6 cellular contexts compared by ENCODE assay signal in the genomic region with DNA sequence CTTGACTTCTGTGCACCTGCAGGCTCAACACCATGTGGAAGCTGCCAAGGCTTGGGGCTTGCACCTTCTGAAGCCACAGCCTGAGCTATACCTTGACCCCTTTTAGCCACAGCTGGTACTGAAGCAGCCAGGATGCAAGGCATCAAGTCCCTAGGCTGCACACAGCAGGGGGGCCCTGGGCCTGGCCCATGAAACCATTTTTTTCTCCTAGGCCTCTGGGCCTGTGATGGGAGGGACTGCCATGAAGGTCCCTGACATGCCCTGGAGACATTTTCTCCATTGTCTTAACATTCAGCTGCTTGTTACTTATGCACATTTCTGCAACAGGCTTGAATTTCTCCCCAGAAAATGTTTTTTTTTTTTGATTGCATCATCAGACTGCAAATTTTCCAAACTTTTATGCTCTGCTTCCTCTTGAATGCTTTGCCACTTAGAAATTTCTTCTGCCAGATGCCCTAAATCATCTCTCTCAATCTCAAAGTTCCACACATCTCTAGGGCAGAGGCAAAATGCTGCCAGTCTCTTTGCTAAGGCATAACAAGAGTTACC.
A peak's percentile ranks its signal among the peaks of the same experiment; 100 is the strongest.
DNase-seq lines count a peak whose midpoint lies in the region; ATAC-seq and TF ChIP-seq lines count a peak whose summit lies in the region.
"Not testable (repeated sequence)": the region's sequence is repeated elsewhere in the genome, so short reads cannot be mapped to it uniquely, and the experiment has no call there.

No MANE protein-coding gene starts in this region.

- H3K36me3 Mint-ChIP-seq in Calu3 (ENCODE audit: insufficient read depth, unreplicated experiment), result not testable (repeated sequence)
- H3K36me3 Mint-ChIP-seq in osteocyte (ENCODE audit: unreplicated experiment), result peaks cover 13% of the 10 kb centered on the region

- not testable (repeated sequence) for H2BK5ac ChIP-seq in IMR-90 (ENCODE audit: low read depth, low read length, poor library complexity, severe bottlenecking)

- H4K5ac ChIP-seq in IMR-90 (ENCODE audit: low read depth, low read length), result not testable (repeated sequence)

- ATAC-seq in IMR-90 (ENCODE audit: low read depth), result not testable (repeated sequence)

- BruUV-seq in Calu3 (replicated peaks; lab: Mats Ljungman, UMichigan); IMR-90 (replicated peaks; lab: Mats Ljungman, UMichigan): not testable (repeated sequence)

- not testable (repeated sequence) for DNase-seq in Calu3; IMR-90; osteocyte (ENCODE audit: extremely low spot score, unreplicated experiment)
- peak; percentile 25 for DNase-seq in dedifferentiated amniotic fluid mesenchymal stem cell (ENCODE audit: extremely low spot score)
- peak; percentile 69 for DNase-seq in fibroblast of gingiva (ENCODE audit: low read depth)
- peak; percentile 26 for DNase-seq in fibroblast of the aortic adventitia (ENCODE audit: low read depth)

- not testable (repeated sequence) for TF ChIP-seq RAD21 in IMR-90 (IDR thresholded peaks at IDR 0.05; ENCODE audit: low read length)

- not testable (repeated sequence) for H3K18ac ChIP-seq in IMR-90 (ENCODE audit: low read depth, low read length)

- not testable (repeated sequence) for H3K4me3 ChIP-seq in IMR-90 (ENCODE audit: insufficient read depth, low read depth, low read length); fibroblast of the aortic adventitia (ENCODE audit: low read depth, low read length)

- dilution Hi-C loops in IMR-90 (cut with HindIII; ENCODE audit: low sequenced_read_pairs, unreplicated experiment), result not testable (repeated sequence)

- POLR2A ChIA-PET in IMR-90 (lab: Charles Lee; ENCODE audit: unreplicated experiment), result not testable (repeated sequence)

- in situ Hi-C loops in IMR-90 (cut with MboI; ENCODE audit: low sequenced_read_pairs), result not testable (repeated sequence)

- H3K9me1 ChIP-seq in IMR-90 (ENCODE audit: insufficient read depth, low read length), result not testable (repeated sequence)

- H3K9me3 ChIP-seq in IMR-90 (ENCODE audit: control insufficient read depth, insufficient read depth, low read length), result not testable (repeated sequence)

- H3K56ac ChIP-seq in IMR-90 (ENCODE audit: extremely low read depth, insufficient read depth, low read length), result not testable (repeated sequence)

- H3K9me3 Mint-ChIP-seq in Calu3 (ENCODE audit: low read depth, unreplicated experiment), result not testable (repeated sequence)
- H3K9me3 Mint-ChIP-seq in osteocyte (ENCODE audit: unreplicated experiment), result peaks cover 15% of the 10 kb centered on the region

- H3K27ac Mint-ChIP-seq in Calu3 (ENCODE audit: unreplicated experiment), result peak overlapping the region; percentile 10
- H3K27ac Mint-ChIP-seq in osteocyte (ENCODE audit: unreplicated experiment), result peak overlapping the region; percentile 25

- not testable (repeated sequence) for TF ChIP-seq POLR2A in IMR-90 (IDR thresholded peaks at IDR 0.05; ENCODE audit: low read depth, low read length)

- H4K91ac ChIP-seq in IMR-90 (ENCODE audit: insufficient read depth, low read depth, low read length), result not testable (repeated sequence)

- H3K14ac ChIP-seq in IMR-90 (replicated peaks; ENCODE audit: low read depth, low read length), result not testable (repeated sequence)

- intact Hi-C loops in Calu3 (cut with micrococcal nuclease; ENCODE audit: unreplicated experiment), result loop anchor here (10.0 kb wide), 1 partner anchor 182 kb away; no protein-coding TSS in a partner anchor
- intact Hi-C loops in IMR-90 (cut with micrococcal nuclease), result not testable (repeated sequence)

- not testable (repeated sequence) for H3K79me1 ChIP-seq in IMR-90 (ENCODE audit: low read depth in 1 of 2, low read length in 2 of 2)

- H2BK15ac ChIP-seq in IMR-90 (ENCODE audit: low read depth, low read length), result not testable (repeated sequence)

- not testable (repeated sequence) for H2BK120ac ChIP-seq in IMR-90 (ENCODE audit: low read depth, low read length)

- TF ChIP-seq CTCF in Calu3 (IDR thresholded peaks at IDR 0.05; ENCODE audit: unreplicated experiment); IMR-90 (conservative IDR thresholded peaks at IDR 0.05; ENCODE audit: low read depth, low read length); fibroblast of the aortic adventitia (IDR thresholded peaks at IDR 0.05; ENCODE audit: insufficient read depth, low read length); osteocyte (IDR thresholded peaks at IDR 0.05): not testable (repeated sequence)

- H3K36me3 ChIP-seq in IMR-90 (ENCODE audit: control insufficient read depth, insufficient read depth, low read length), result not testable (repeated sequence)

- H3K27me3 ChIP-seq in IMR-90 (ENCODE audit: control insufficient read depth, insufficient read depth, low read length), result not testable (repeated sequence)

- not testable (repeated sequence) for H3K4me3 Mint-ChIP-seq in Calu3 (ENCODE audit: low read depth, unreplicated experiment); osteocyte (ENCODE audit: unreplicated experiment)

- H3K4ac ChIP-seq in IMR-90 (ENCODE audit: low read depth, low read length), result not testable (repeated sequence)

- not testable (repeated sequence) for H2AFZ ChIP-seq in IMR-90 (replicated peaks; ENCODE audit: low read length, poor library complexity)

- H3K9ac ChIP-seq in IMR-90 (ENCODE audit: low read depth, low read length), result not testable (repeated sequence)

- H4K8ac ChIP-seq in IMR-90 (ENCODE audit: low read depth in 2 of 2, low read length in 2 of 2), result not testable (repeated sequence)

- not testable (repeated sequence) for H3K27ac ChIP-seq in IMR-90 (ENCODE audit: insufficient read depth, low read length)

- H3K23ac ChIP-seq in IMR-90 (ENCODE audit: low read depth, low read length), result not testable (repeated sequence)

- H3K4me1 Mint-ChIP-seq in Calu3 (ENCODE audit: low read depth, unreplicated experiment) (peaks cover 19% of the 10 kb centered on the region), osteocyte (ENCODE audit: unreplicated experiment) (peaks cover 60% of the 10 kb centered on the region)

- not testable (repeated sequence) for H4K20me1 ChIP-seq in IMR-90 (ENCODE audit: insufficient read depth, low read length)

- H2AK9ac ChIP-seq in IMR-90 (replicated peaks; ENCODE audit: low read depth, low read length, poor library complexity), result not testable (repeated sequence)

- H3K4me1 ChIP-seq in IMR-90 (ENCODE audit: control insufficient read depth, insufficient read depth, low read length), result not testable (repeated sequence)

- CTCF ChIA-PET in Calu3 (lab: Charles Lee), result interaction anchor here (0.6 kb wide), 1 partner anchor 45 kb away, joined by 3 read pairs; no protein-coding TSS in a partner anchor
- CTCF ChIA-PET in IMR-90 (lab: Yijun Ruan, JAX), result interaction anchor here (0.8 kb wide), 1 partner anchor 529 kb away, joined by 8 read pairs; no protein-coding TSS in a partner anchor

- not testable (repeated sequence) for H2AK5ac ChIP-seq in IMR-90 (ENCODE audit: low read depth, low read length)

- not testable (repeated sequence) for H3K4me2 ChIP-seq in IMR-90 (ENCODE audit: low read depth, low read length)

- not testable (repeated sequence) for H3K27me3 Mint-ChIP-seq in Calu3 (ENCODE audit: unreplicated experiment); osteocyte (ENCODE audit: unreplicated experiment)

- not testable (repeated sequence) for H2BK20ac ChIP-seq in IMR-90 (ENCODE audit: low read depth, low read length)

TF ChIP-seq in IMR-90, 13 proteins besides CTCF, POLR2A, EP300 and RAD21:
- peak; percentile 41; the same call in 1 of the 2 replicates for TF ChIP-seq CEBPB (IDR thresholded peaks at IDR 0.05; ENCODE audit: low read depth, low read length)
